ENCODE assay signal across 8 cellular contexts in genomic region chr1:27366113-27366410, GRCh38.
DNase-seq lines count a peak whose midpoint lies in the region; ATAC-seq and TF ChIP-seq lines count a peak whose summit lies in the region.

No MANE protein-coding gene starts in this region.

- peak overlapping the region; percentile 99 for H3K4me2 ChIP-seq in DOHH2 (ENCODE audit: low read length)

- H3K36me3 ChIP-seq in DOHH2 (ENCODE audit: control insufficient read depth, low read length), result no peaks in the 10 kb centered on the region
- no peaks in the 10 kb centered on the region for H3K36me3 ChIP-seq in effector memory CD4-positive, alpha-beta T cell (ENCODE audit: control insufficient read depth, insufficient read depth, low read length)

- H3K27ac ChIP-seq in DOHH2 (ENCODE audit: low read depth, low read length), result no peak overlapping the region
- H3K27ac ChIP-seq in effector memory CD4-positive, alpha-beta T cell (ENCODE audit: insufficient read depth, low read length, poor library complexity, severe bottlenecking), result peak overlapping the region; percentile 43

- DNase-seq in NCI-H69 (lab: John Stamatoyannopoulos, UW) (peak; percentile 71), medulla oblongata (ENCODE audit: extremely low spot score) (peak; percentile 41)
- peak; percentile 63 to 81 (median 66) for DNase-seq in activated CD8-positive, alpha-beta memory T cell treated with anti-CD3 and anti-CD28 coated beads for 48 hours (ENCODE audit: low read depth in 2 of 3, low spot score in 2 of 3)
- DNase-seq in effector memory CD4-positive, alpha-beta T cell, result peak; percentile 51 to 62 (median 57)
- peak; percentile 63 to 87 (median 74) for DNase-seq in stimulated activated CD4-positive, alpha-beta T cell treated with anti-CD3 and anti-CD28 coated beads, TNF-alpha, amount 100 ng/mL, for 48 hours (ENCODE audit: low read depth in 3 of 3)

- peak overlapping the region; percentile 83 for H3K4me3 ChIP-seq in DOHH2 (ENCODE audit: low read length)
- peak overlapping the region; percentile 72 for H3K4me3 ChIP-seq in effector memory CD4-positive, alpha-beta T cell (ENCODE audit: insufficient read depth, low read depth, low read length, poor library complexity, severe bottlenecking)

- H3K4me1 ChIP-seq in DOHH2 (ENCODE audit: control insufficient read depth, low read length), result peaks cover 40% of the 10 kb centered on the region
- peaks cover 20% of the 10 kb centered on the region for H3K4me1 ChIP-seq in effector memory CD4-positive, alpha-beta T cell (ENCODE audit: control insufficient read depth, insufficient read depth, low read length, poor library complexity, severe bottlenecking)

- peaks cover 3% of the 10 kb centered on the region; the same call in 1 of the 2 replicates for H3F3A ChIP-seq in DOHH2 (ENCODE audit: control insufficient read depth, insufficient read depth)

- TF ChIP-seq CTCF in DOHH2 (IDR thresholded peaks at IDR 0.05; ENCODE audit: low read depth, low read length, poor library complexity, severe bottlenecking), result no peak

- no peaks in the 10 kb centered on the region for H3K79me2 ChIP-seq in DOHH2 (ENCODE audit: control insufficient read depth, low read length)

- H3K9me3 ChIP-seq in DOHH2 (ENCODE audit: control insufficient read depth, insufficient read depth, low read length), result no peaks in the 10 kb centered on the region
- H3K9me3 ChIP-seq in effector memory CD4-positive, alpha-beta T cell (ENCODE audit: control insufficient read depth, low read length), result no peaks in the 10 kb centered on the region

- H3K27me3 ChIP-seq in DOHH2 (ENCODE audit: control insufficient read depth, low read length), result peaks cover 15% of the 10 kb centered on the region
- no peaks in the 10 kb centered on the region for H3K27me3 ChIP-seq in effector memory CD4-positive, alpha-beta T cell (replicated peaks; ENCODE audit: control insufficient read depth, insufficient read depth, low read length, poor library complexity, severe bottlenecking)

- H4K20me1 ChIP-seq in DOHH2 (ENCODE audit: control insufficient read depth, insufficient read depth, low read depth, low read length), result no peaks in the 10 kb centered on the region

- peak; percentile 41 for ATAC-seq in HG02943 (IDR thresholded peaks at IDR 0.05; ENCODE audit: low read depth, unreplicated experiment)
- no peak for ATAC-seq in HG02610 (IDR thresholded peaks at IDR 0.05; ENCODE audit: unreplicated experiment)

- no peaks in the 10 kb centered on the region for H3K9me2 ChIP-seq in DOHH2 (replicated peaks; ENCODE audit: control insufficient read depth, low read length)
